In the genomic region with DNA sequence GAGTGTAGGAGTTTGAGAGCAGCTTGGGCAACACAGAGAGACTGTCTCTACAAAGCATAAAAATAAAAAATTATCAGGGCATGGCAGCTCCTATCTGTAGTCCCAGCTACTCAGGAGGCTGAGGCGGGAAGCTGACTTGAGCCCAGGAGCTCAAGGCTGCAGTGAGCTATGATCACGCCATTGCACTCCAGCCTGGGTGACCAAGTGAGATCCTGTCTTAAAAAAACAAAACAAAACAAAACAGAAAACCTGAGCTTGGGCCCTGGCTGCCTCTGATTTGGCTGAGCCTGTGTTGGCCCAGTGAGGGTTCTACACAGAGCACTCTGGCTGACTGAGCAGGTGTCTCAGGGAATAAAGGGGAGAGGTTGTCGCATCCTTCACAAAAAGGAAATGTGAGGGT, we compare ENCODE assay signal across 26 cellular contexts. TPM values are rescaled to one million over a fixed set of nuclear protein-coding genes. Genes with fewer than 3 reads are reported as not detected.
DNase-seq lines count a peak whose midpoint lies in the region; ATAC-seq, FAIRE-seq and TF ChIP-seq lines count a peak whose summit lies in the region.
"Had no signal": no experiment of that assay in that cellular context is flagged by ENCODE, and none has a peak within 500 bp of the region (broad histone marks: within the 10 kb centered on the region; RNA-seq: fewer than 3 reads in every experiment).

No MANE protein-coding gene starts in this region.

- no peak overlapping the region for H3K27ac ChIP-seq in K562 (ENCODE audit: extremely low read depth, low read depth, low read length)
- H3K27ac ChIP-seq in spleen, result no peak overlapping the region
- no peak overlapping the region for H3K27ac ChIP-seq in upper lobe of right lung
- H3K27ac ChIP-seq: 22Rv1, BLaER1, C4-2B, GM23248 had no signal

- TF ChIP-seq EP300 in K562 (IDR thresholded peaks at IDR 0.05; ENCODE audit: low read length), result no peak

- H3K4me2 ChIP-seq in K562 (ENCODE audit: insufficient read depth, low read length), result no peak overlapping the region
- H3K4me2 ChIP-seq: BLaER1 had no signal

- no peaks in the 10 kb centered on the region for H3K27me3 Mint-ChIP-seq in activated CD4-positive, alpha-beta T cell treated with anti-CD3 and anti-CD28 coated beads, Interleukin-2, amount 10 ng/mL, durations not matched to agents 7 days and 5 days
- H3K27me3 Mint-ChIP-seq in activated CD4-positive, alpha-beta T cell treated with anti-CD3 and anti-CD28 coated beads for 36 hours, result no peaks in the 10 kb centered on the region
- H3K27me3 Mint-ChIP-seq in progenitor cell of endocrine pancreas, result no peaks in the 10 kb centered on the region
- H3K27me3 Mint-ChIP-seq: B cell; CD4-positive, CD25-positive, alpha-beta regulatory T cell had no signal

- TF ChIP-seq RAD21 in K562 (CRISPR knock-in tag; conservative IDR thresholded peaks at IDR 0.05 in 1 of 2, IDR thresholded peaks at IDR 0.05 in 1 of 2), result no peak

- no peaks in the 10 kb centered on the region for H4K20me1 ChIP-seq in K562 (replicated peaks; ENCODE audit: control insufficient read depth, insufficient read depth, low read length)
- H4K20me1 ChIP-seq: BLaER1 had no signal

- TF ChIP-seq CTCF in K562 (IDR thresholded peaks at IDR 0.05 in 2 of 3, conservative IDR thresholded peaks at IDR 0.05 in 1 of 3; ENCODE audit: insufficient read depth in 2 of 3, low read depth in 1 of 3, low read length in 3 of 3), result no peak
- no peak for TF ChIP-seq CTCF in spleen (IDR thresholded peaks at IDR 0.05 in 8 of 11, conservative IDR thresholded peaks at IDR 0.05 in 3 of 11)
- TF ChIP-seq CTCF in upper lobe of right lung (IDR thresholded peaks at IDR 0.05), result no peak
- no peak for TF ChIP-seq CTCF in progenitor cell of endocrine pancreas (IDR thresholded peaks at IDR 0.05; ENCODE audit: unreplicated experiment)

- no peak for TF ChIP-seq POLR2A in K562 (conservative IDR thresholded peaks at IDR 0.05)
- no peak for TF ChIP-seq POLR2A in spleen (IDR thresholded peaks at IDR 0.05)

- H3K9me3 ChIP-seq in K562 (replicated peaks; ENCODE audit: control insufficient read depth, insufficient read depth, low read depth, low read length), result no peaks in the 10 kb centered on the region
- no peaks in the 10 kb centered on the region for H3K9me3 ChIP-seq in spleen
- no peaks in the 10 kb centered on the region for H3K9me3 ChIP-seq in upper lobe of right lung
- H3K9me3 ChIP-seq: BLaER1, Caco-2 had no signal

- no peak for FAIRE-seq in K562 (lab: Jason Lieb, UNC)
- FAIRE-seq: A204.1, G401.6, GM12892, GM19239, H1 had no signal

- ATAC-seq in activated CD4-positive, alpha-beta T cell treated with anti-CD3 and anti-CD28 coated beads for 36 hours, result no peak
- ATAC-seq in K562 (peak; percentile 25; the same call in 1 of the 3 replicates), upper lobe of right lung (no peak), HG03159 (IDR thresholded peaks at IDR 0.05; ENCODE audit: unreplicated experiment) (no peak)
- no peak for ATAC-seq in stimulated activated naive CD8-positive, alpha-beta T cell treated with anti-CD3 and anti-CD28 coated beads, Interleukin-15, Interleukin-2, amounts not matched to agents 100 U/mL and 50 U/mL, for 24 hours
- ATAC-seq: CD8-positive, alpha-beta T cell had no signal

- POLR2A ChIA-PET in activated CD4-positive, alpha-beta T cell treated with anti-CD3 and anti-CD28 coated beads, Interleukin-2, amount 10 ng/mL, durations not matched to agents 7 days and 5 days (lab: Charles Lee), result no interaction called here
- POLR2A ChIA-PET in activated CD4-positive, alpha-beta T cell treated with anti-CD3 and anti-CD28 coated beads for 36 hours (lab: Charles Lee), result no interaction called here
- POLR2A ChIA-PET in K562 (lab: Yijun Ruan, JAX), result no interaction called here

- no peaks in the 10 kb centered on the region for H3K9me3 Mint-ChIP-seq in activated CD4-positive, alpha-beta T cell treated with anti-CD3 and anti-CD28 coated beads, Interleukin-2, amount 10 ng/mL, durations not matched to agents 7 days and 5 days
- no peaks in the 10 kb centered on the region for H3K9me3 Mint-ChIP-seq in activated CD4-positive, alpha-beta T cell treated with anti-CD3 and anti-CD28 coated beads for 36 hours (ENCODE audit: low read depth)
- H3K9me3 Mint-ChIP-seq in progenitor cell of endocrine pancreas (ENCODE audit: low read depth), result no peaks in the 10 kb centered on the region
- H3K9me3 Mint-ChIP-seq: CD4-positive, CD25-positive, alpha-beta regulatory T cell; CD8-positive, alpha-beta T cell had no signal

- no peak overlapping the region for H3K9ac ChIP-seq in K562 (ENCODE audit: insufficient read depth in 1 of 2, low read depth in 2 of 2, low read length in 2 of 2)
- H3K9ac ChIP-seq: BLaER1, GM23248 had no signal

- CTCF ChIA-PET in activated CD4-positive, alpha-beta T cell treated with anti-CD3 and anti-CD28 coated beads, Interleukin-2, amount 10 ng/mL, durations not matched to agents 7 days and 5 days (lab: Charles Lee), result no interaction called here
- CTCF ChIA-PET in activated CD4-positive, alpha-beta T cell treated with anti-CD3 and anti-CD28 coated beads for 36 hours (lab: Charles Lee), result interaction anchor here (0.6 kb wide), 1 partner anchor 18 kb away, joined by 4 read pairs; no protein-coding TSS in a partner anchor
- CTCF ChIA-PET in K562 (lab: Yijun Ruan, JAX; ENCODE audit: low intra/inter-chr PET ratio), result no interaction called here

- 0% methylated on average over 3 of the region's 3 CpGs for WGBS in K562 (ENCODE audit: insufficient coverage, low coverage, missing lambda C conversion rate)
- WGBS in spleen, 5 donors, result 93 to 98% (median 94%) methylated on average over 3 of the region's 3 CpGs

- no peaks in the 10 kb centered on the region for H3K36me3 Mint-ChIP-seq in activated CD4-positive, alpha-beta T cell treated with anti-CD3 and anti-CD28 coated beads, Interleukin-2, amount 10 ng/mL, durations not matched to agents 7 days and 5 days (ENCODE audit: low read depth)
- no peaks in the 10 kb centered on the region for H3K36me3 Mint-ChIP-seq in activated CD4-positive, alpha-beta T cell treated with anti-CD3 and anti-CD28 coated beads for 36 hours (ENCODE audit: low read depth)
- peaks cover 5% of the 10 kb centered on the region for H3K36me3 Mint-ChIP-seq in progenitor cell of endocrine pancreas (ENCODE audit: insufficient read depth)
- H3K36me3 Mint-ChIP-seq: CD8-positive, alpha-beta T cell had no signal

- intact Hi-C loops in activated CD4-positive, alpha-beta T cell treated with anti-CD3 and anti-CD28 coated beads for 36 hours (cut with DNase I, micrococcal nuclease), result no loop called here
- intact Hi-C loops in K562 (cut with micrococcal nuclease), result no loop called here
- intact Hi-C loops in spleen (cut with DNase I; ENCODE audit: low total_unique reads), result no loop called here
- intact Hi-C loops in upper lobe of right lung (cut with DNase I), result no loop called here

- H3K27ac Mint-ChIP-seq in activated CD4-positive, alpha-beta T cell treated with anti-CD3 and anti-CD28 coated beads, Interleukin-2, amount 10 ng/mL, durations not matched to agents 7 days and 5 days, result peak overlapping the region; percentile 19
- no peak overlapping the region for H3K27ac Mint-ChIP-seq in activated CD4-positive, alpha-beta T cell treated with anti-CD3 and anti-CD28 coated beads for 36 hours
- no peak overlapping the region for H3K27ac Mint-ChIP-seq in progenitor cell of endocrine pancreas
- H3K27ac Mint-ChIP-seq: B cell; CD4-positive, CD25-positive, alpha-beta regulatory T cell; CD8-positive, alpha-beta T cell had no signal

- H3K27me3 ChIP-seq in K562 (ENCODE audit: control insufficient read depth in 2 of 2, insufficient read depth in 2 of 2, low read length in 2 of 2) (peaks cover 26 to 61% of the 10 kb centered on the region in 2 experiments; a peak in 4 of 5 replicates), spleen (replicated peaks in 1 of 7) (no peaks in the 10 kb centered on the region), upper lobe of right lung (no peaks in the 10 kb centered on the region)
- H3K27me3 ChIP-seq: BLaER1 had no signal

- no peaks in the 10 kb centered on the region for H3K4me1 Mint-ChIP-seq in activated CD4-positive, alpha-beta T cell treated with anti-CD3 and anti-CD28 coated beads, Interleukin-2, amount 10 ng/mL, durations not matched to agents 7 days and 5 days
- H3K4me1 Mint-ChIP-seq in activated CD4-positive, alpha-beta T cell treated with anti-CD3 and anti-CD28 coated beads for 36 hours, result no peaks in the 10 kb centered on the region
- no peaks in the 10 kb centered on the region for H3K4me1 Mint-ChIP-seq in progenitor cell of endocrine pancreas (ENCODE audit: low read depth)
- H3K4me1 Mint-ChIP-seq: B cell had no signal

- no TSS peak for BruUV-seq in K562 (replicated peaks; lab: Mats Ljungman, UMichigan)

- DNase-seq in activated CD4-positive, alpha-beta T cell treated with anti-CD3 and anti-CD28 coated beads, Interleukin-2, amount 10 ng/mL, durations not matched to agents 7 days and 5 days, result no peak
- DNase-seq in activated CD4-positive, alpha-beta T cell treated with anti-CD3 and anti-CD28 coated beads for 36 hours, result no peak
- DNase-seq in K562 (ENCODE audit: extremely low read depth in 1 of 4, low spot score in 3 of 4) (no peak), spleen (peak; percentile 41), upper lobe of right lung (peak; percentile 28), progenitor cell of endocrine pancreas (ENCODE audit: low spot score, unreplicated experiment) (no peak)
- no peak for DNase-seq in stimulated activated naive CD8-positive, alpha-beta T cell treated with anti-CD3 and anti-CD28 coated beads, Interleukin-15, Interleukin-2, amounts not matched to agents 100 U/mL and 50 U/mL, for 24 hours
- DNase-seq: Caco-2; CD4-positive, CD25-positive, alpha-beta regulatory T cell; CD8-positive, alpha-beta T cell; DMS153; DND-41; GM23248; H7; HCEC 1CT had no signal

- no peaks in the 10 kb centered on the region for H3K9me1 ChIP-seq in K562 (ENCODE audit: control insufficient read depth, insufficient read depth, low read length)

- peaks cover 0 to 16% of the 10 kb centered on the region in 2 experiments; a peak in 1 of 5 replicates for H3K4me1 ChIP-seq in K562 (replicated peaks in 1 of 2; ENCODE audit: control insufficient read depth in 2 of 2, insufficient read depth in 2 of 2, low read length in 2 of 2)
- H3K4me1 ChIP-seq in spleen, result no peaks in the 10 kb centered on the region
- no peaks in the 10 kb centered on the region for H3K4me1 ChIP-seq in upper lobe of right lung
- H3K4me1 ChIP-seq: Caco-2 had no signal

- H3K4me3 ChIP-seq in K562 (no peak overlapping the region), spleen (no peak overlapping the region), upper lobe of right lung (no peak overlapping the region)
- H3K4me3 ChIP-seq: BLaER1, GM23248 had no signal

- no peaks in the 10 kb centered on the region for H3K36me3 ChIP-seq in K562 (ENCODE audit: control insufficient read depth, insufficient read depth, low read length)
- H3K36me3 ChIP-seq in spleen, result no peaks in the 10 kb centered on the region
- no peaks in the 10 kb centered on the region for H3K36me3 ChIP-seq in upper lobe of right lung
- H3K36me3 ChIP-seq: BLaER1 had no signal

- H2AFZ ChIP-seq in K562 (ENCODE audit: low read depth, low read length), result no peak overlapping the region
- H2AFZ ChIP-seq: GM23248 had no signal

- in situ Hi-C loops in K562 (cut with MboI), result no loop called here

- H3K79me2 ChIP-seq in K562 (ENCODE audit: control insufficient read depth, insufficient read depth, low read length), result no peaks in the 10 kb centered on the region

- H3K4me3 Mint-ChIP-seq in activated CD4-positive, alpha-beta T cell treated with anti-CD3 and anti-CD28 coated beads, Interleukin-2, amount 10 ng/mL, durations not matched to agents 7 days and 5 days, result no peak overlapping the region
- H3K4me3 Mint-ChIP-seq in activated CD4-positive, alpha-beta T cell treated with anti-CD3 and anti-CD28 coated beads for 36 hours, result no peak overlapping the region
- no peak overlapping the region for H3K4me3 Mint-ChIP-seq in progenitor cell of endocrine pancreas (ENCODE audit: low read depth)
- H3K4me3 Mint-ChIP-seq: B cell; CD4-positive, CD25-positive, alpha-beta regulatory T cell; CD8-positive, alpha-beta T cell had no signal

RNA-seq across cellular contexts. Expression of gene SLC7A9, which starts 8.0 kb away (rescaled TPM):
- total RNA-seq in activated CD4-positive, alpha-beta T cell treated with anti-CD3 and anti-CD28 coated beads, Interleukin-2, amount 10 ng/mL, durations not matched to agents 7 days and 5 days, result under 1 TPM; 0.27 to 0.45 TPM
- total RNA-seq in activated CD4-positive, alpha-beta T cell treated with anti-CD3 and anti-CD28 coated beads for 36 hours, result under 1 TPM in 1 of 2 experiments, not detected in 1; 0.14 TPM
- not detected in 2 replicates for total RNA-seq in K562 (2011; cell fraction: chromatin; rRNA removed; ENCODE audit: low replicate concordance)
- not detected in 2 replicates for total RNA-seq in K562 (2011; cell fraction: nucleolus; rRNA removed)
- total RNA-seq in K562 (2011; cell fraction: nucleoplasm; rRNA removed), result not detected in 2 replicates
- total RNA-seq in K562 (2014; rRNA removed), result not detected in 2 replicates
- total RNA-seq in K562 (2014; rRNA removed; fragmentation: Illumina TruSeq; extraction: Trizol), result not detected in 2 replicates
- total RNA-seq in K562 (2015; rRNA removed; fragmentation: Illumina TruSeq; extraction: Trizol), result not detected in 2 replicates
- not detected in 2 replicates for total RNA-seq in K562 (2021)
- not detected in 2 replicates for polyA plus RNA-seq in K562 (2011; rRNA removed)
- polyA plus RNA-seq in K562 (2011; cell fraction: cytosol; rRNA removed), result not detected in 2 replicates
- not detected in 2 replicates for polyA plus RNA-seq in K562 (2011; cell fraction: nucleus; rRNA removed)
- 0.06 TPM in 1 of 2 replicates, not detected in the other for polyA plus RNA-seq in K562 (2012)
- not detected in 2 replicates for polyA plus RNA-seq in K562 (2014; fragmentation: Illumina TruSeq; extraction: Trizol)
- polyA plus RNA-seq in K562 (2014; fragmentation: Nextera tagmentation; extraction: Ambion mirVana), result not detected
- not detected in 2 replicates for polyA plus RNA-seq in K562 (2014; rRNA removed)
- not detected in 2 replicates for polyA minus RNA-seq in K562 (2011; rRNA and poly(A)+ RNA removed)
- not detected in 2 replicates for polyA minus RNA-seq in K562 (2011; cell fraction: cytosol; rRNA and poly(A)+ RNA removed)
- polyA minus RNA-seq in K562 (2011; cell fraction: nucleus; rRNA and poly(A)+ RNA removed), result not detected in 2 replicates
- total RNA-seq in spleen, result 1 to 10 TPM in 1 of 7 donors, under 1 TPM in 2, not detected in 4; 0.13 to 1.1 (median 0.52) TPM
- under 1 TPM; 0.19 to 0.44 (median 0.43) TPM for polyA plus RNA-seq in spleen
- total RNA-seq in upper lobe of right lung, result 0.46 TPM
- total RNA-seq in progenitor cell of endocrine pancreas, result 4.6 and 5.4 TPM in 2 replicates
- total RNA-seq: CD8-positive, alpha-beta T cell; GM23248; H1; H7 had no signal
- polyA plus RNA-seq: AG04450; CD4-positive, CD25-positive, alpha-beta regulatory T cell; GM23248 had no signal

Comparison
In these comparisons a context has a peak if more than half of its experiments do, and no peak if none do; other contexts are left out.
1. DNase-seq: peak in spleen (single experiment) and upper lobe of right lung (single experiment); none in activated CD4-positive, alpha-beta T cell treated with anti-CD3 and anti-CD28 coated beads, Interleukin-2, amount 10 ng/mL, durations not matched to agents 7 days and 5 days (single experiment), activated CD4-positive, alpha-beta T cell treated with anti-CD3 and anti-CD28 coated beads for 36 hours (single experiment), K562 (0 of 4), stimulated activated naive CD8-positive, alpha-beta T cell treated with anti-CD3 and anti-CD28 coated beads, Interleukin-15, Interleukin-2, amounts not matched to agents 100 U/mL and 50 U/mL, for 24 hours (single experiment) and progenitor cell of endocrine pancreas (single experiment).